ENCODE assay signal across 8 cellular contexts in genomic region chr15:55279746-55280351, GRCh38.
DNase-seq lines count a peak whose midpoint lies in the region; ATAC-seq and TF ChIP-seq lines count a peak whose summit lies in the region.

No MANE protein-coding gene starts in this region.

- TF ChIP-seq CTCF in choroid plexus epithelial cell (conservative IDR thresholded peaks at IDR 0.05; ENCODE audit: low read depth, low read length), result no peak

- no peak overlapping the region for H3K4me3 ChIP-seq in choroid plexus epithelial cell (ENCODE audit: low read depth, low read length)
- H3K4me3 ChIP-seq in skeletal muscle cell (ENCODE audit: low read depth, low read length), result no peak overlapping the region

- ATAC-seq in GM19324 (IDR thresholded peaks at IDR 0.05; ENCODE audit: low FRiP score, unreplicated experiment) (peak; percentile 92), HG03354 (IDR thresholded peaks at IDR 0.05; ENCODE audit: poor library complexity, severe bottlenecking, unreplicated experiment) (peak; percentile 81)

- DNase-seq in AG08396 (ENCODE audit: low spot score) (peak; percentile 51), T-helper 22 cell (ENCODE audit: low read depth) (peak; percentile 61), choroid plexus epithelial cell (ENCODE audit: low read depth) (peak; percentile 94), skeletal muscle cell (ENCODE audit: low read depth) (peak; percentile 69), Ammon's horn (ENCODE audit: low spot score) (no peak), NCI-H526 treated with DMSO at 0.1 percent for 48 hours (lab: John Stamatoyannopoulos, UW) (no peak)

Comparison
In these comparisons a context has a peak if more than half of its experiments do, and no peak if none do; other contexts are left out.
1. DNase-seq: peak in AG08396 (single experiment), T-helper 22 cell (single experiment), choroid plexus epithelial cell (single experiment) and skeletal muscle cell (single experiment); none in Ammon's horn (single experiment) and NCI-H526 treated with DMSO at 0.1 percent for 48 hours (single experiment).